ENCODE assay signal across 8 cellular contexts in genomic region chr13:69857188-69857821, GRCh38.
DNase-seq lines count a peak whose midpoint lies in the region; ATAC-seq, FAIRE-seq and TF ChIP-seq lines count a peak whose summit lies in the region.

No MANE protein-coding gene starts in this region.

- H2AFZ ChIP-seq in keratinocyte (ENCODE audit: control insufficient read depth, low read length): no peak overlapping the region

- no peak for FAIRE-seq in keratinocyte (lab: Jason Lieb, UNC)

- H3K4me2 ChIP-seq in keratinocyte (ENCODE audit: control insufficient read depth, extremely low read depth, insufficient read depth, low read depth, low read length): no peak overlapping the region

- no peak for TF ChIP-seq EP300 in suprapubic skin (IDR thresholded peaks at IDR 0.05)

- POLR2A ChIA-PET in activated B cell treated with CpG ODN at 0.5 μM for 24 hours (lab: Charles Lee): no interaction called here

- H3K9me3 ChIP-seq in keratinocyte (ENCODE audit: control insufficient read depth, low read depth, low read length): no peaks in the 10 kb centered on the region
- no peaks in the 10 kb centered on the region for H3K9me3 ChIP-seq in suprapubic skin

- H3K4me3 ChIP-seq in keratinocyte (ENCODE audit: control insufficient read depth in 2 of 3, extremely low read depth in 1 of 3, insufficient read depth in 2 of 3, low read depth in 1 of 3, low read length in 3 of 3) (no peak overlapping the region), suprapubic skin (no peak overlapping the region)

- no peaks in the 10 kb centered on the region for H3K9me3 Mint-ChIP-seq in activated B cell treated with CpG ODN at 0.5 μM for 24 hours

- no peaks in the 10 kb centered on the region for H3K36me3 ChIP-seq in keratinocyte (ENCODE audit: control insufficient read depth in 2 of 2, extremely low read depth in 1 of 2, insufficient read depth in 2 of 2, low read length in 2 of 2)
- H3K36me3 ChIP-seq in suprapubic skin: no peaks in the 10 kb centered on the region

- no peak for TF ChIP-seq POLR2A in suprapubic skin (IDR thresholded peaks at IDR 0.05)

- DNase-seq in AG09319 (ENCODE audit: extremely low read depth, low read depth) (no peak), NCI-H1930 (lab: John Stamatoyannopoulos, UW) (peak; percentile 28 to 42), activated B cell treated with CpG ODN at 0.5 μM for 24 hours (no peak), keratinocyte (ENCODE audit: low read depth, low spot score) (no peak), NK-92 (lab: John Stamatoyannopoulos, UW; ENCODE audit: unreplicated experiment) (no peak), suprapubic skin (ENCODE audit: low spot score in 2 of 2) (no peak)

- WGBS in suprapubic skin: 4% methylated on average over 4 of the region's 4 CpGs

- no peak overlapping the region for H3K4me3 Mint-ChIP-seq in activated B cell treated with CpG ODN at 0.5 μM for 24 hours

- TF ChIP-seq CTCF in AG09319 (IDR thresholded peaks at IDR 0.05; ENCODE audit: low read depth, low read length) (peak; percentile 25), activated B cell treated with CpG ODN at 0.5 μM for 24 hours (IDR thresholded peaks at IDR 0.05) (no peak), keratinocyte (optimal IDR thresholded peaks at IDR 0.05 in 1 of 3, IDR thresholded peaks at IDR 0.05 in 1 of 3, conservative IDR thresholded peaks at IDR 0.05 in 1 of 3; ENCODE audit: extremely low read depth in 1 of 3, insufficient read depth in 2 of 3, low read length in 3 of 3) (peak in 2 of 3 experiments; percentile 36 to 44), suprapubic skin (IDR thresholded peaks at IDR 0.05) (peak in 1 of 2 donors; percentile 34)

- H3K79me2 ChIP-seq in keratinocyte (ENCODE audit: control insufficient read depth, insufficient read depth, low read length): no peaks in the 10 kb centered on the region

- H3K4me1 ChIP-seq in keratinocyte (ENCODE audit: control insufficient read depth, extremely low read depth, insufficient read depth, low read length) (no peaks in the 10 kb centered on the region), suprapubic skin (no peaks in the 10 kb centered on the region)

- H3K36me3 Mint-ChIP-seq in activated B cell treated with CpG ODN at 0.5 μM for 24 hours (ENCODE audit: low read depth): no peaks in the 10 kb centered on the region

- H4K20me1 ChIP-seq in keratinocyte (ENCODE audit: control insufficient read depth, extremely low read depth, insufficient read depth, low read length): no peaks in the 10 kb centered on the region

- H3K27ac ChIP-seq in keratinocyte (ENCODE audit: control insufficient read depth, insufficient read depth, low read length): no peak overlapping the region
- no peak overlapping the region for H3K27ac ChIP-seq in suprapubic skin

- H3K4me1 Mint-ChIP-seq in activated B cell treated with CpG ODN at 0.5 μM for 24 hours: no peaks in the 10 kb centered on the region

- H3K9ac ChIP-seq in keratinocyte (ENCODE audit: control insufficient read depth, extremely low read depth, insufficient read depth, low read length): no peak overlapping the region

- dilution Hi-C loops in keratinocyte (cut with MboI; ENCODE audit: extremely low pct_ligation_motif_present, low sequenced_read_pairs): no loop called here

- H3K27me3 Mint-ChIP-seq in activated B cell treated with CpG ODN at 0.5 μM for 24 hours: no peaks in the 10 kb centered on the region

- no peak overlapping the region for H3K27ac Mint-ChIP-seq in activated B cell treated with CpG ODN at 0.5 μM for 24 hours

- peak; percentile 94 for ATAC-seq in GM18519 (IDR thresholded peaks at IDR 0.05; ENCODE audit: low FRiP score, unreplicated experiment)
- peak; percentile 92 for ATAC-seq in HG02981 (IDR thresholded peaks at IDR 0.05; ENCODE audit: unreplicated experiment)
- ATAC-seq in activated B cell treated with CpG ODN at 0.5 μM for 24 hours (ENCODE audit: low read depth): peak; percentile 47

- H3K27me3 ChIP-seq in keratinocyte (ENCODE audit: control insufficient read depth, extremely low read depth, insufficient read depth, low read length) (no peaks in the 10 kb centered on the region), suprapubic skin (no peaks in the 10 kb centered on the region)

- no peaks in the 10 kb centered on the region for H3K9me1 ChIP-seq in keratinocyte (ENCODE audit: control insufficient read depth, extremely low read depth, insufficient read depth, low read length)

- CTCF ChIA-PET in activated B cell treated with CpG ODN at 0.5 μM for 24 hours (lab: Charles Lee): no interaction called here

- intact Hi-C loops in activated B cell treated with CpG ODN at 0.5 μM for 24 hours (cut with micrococcal nuclease): no loop called here

Comparison
In these comparisons a context has a peak if more than half of its experiments do, and no peak if none do; other contexts are left out.
1. DNase-seq: peak in NCI-H1930 (2 of 2); none in AG09319 (single experiment), activated B cell treated with CpG ODN at 0.5 μM for 24 hours (single experiment), keratinocyte (single experiment), NK-92 (single experiment) and suprapubic skin (0 of 2).
2. Peak in every context shown above with its lines, with median percentiles within 50 percentile points of each other: ATAC-seq.